In the genomic region with DNA sequence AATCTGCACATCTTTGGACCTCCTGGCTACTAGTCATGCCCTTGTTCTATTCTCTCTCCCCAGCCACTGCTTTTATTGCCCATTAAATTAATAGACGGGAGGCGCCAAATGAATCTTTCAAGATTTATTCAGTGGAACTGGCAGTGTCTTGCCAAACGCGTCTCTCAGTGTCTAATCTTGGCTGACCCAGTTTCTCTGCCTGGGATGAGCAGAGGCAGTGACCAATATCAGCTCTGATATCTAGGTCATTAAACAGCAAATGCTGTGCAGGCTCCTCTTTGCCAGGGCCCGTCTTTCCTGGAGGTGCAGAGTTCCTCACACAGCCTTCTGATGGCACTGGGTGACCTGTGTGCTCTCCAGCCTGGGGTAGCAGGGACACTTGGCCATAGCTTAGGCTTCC, we compare ENCODE assay signal across 17 cellular contexts.
DNase-seq lines count a peak whose midpoint lies in the region; ATAC-seq and TF ChIP-seq lines count a peak whose summit lies in the region.
"Had no signal": no experiment of that assay in that cellular context is flagged by ENCODE, and none has a peak within 500 bp of the region (broad histone marks: within the 10 kb centered on the region; RNA-seq: fewer than 3 reads in every experiment).

No MANE protein-coding gene starts in this region.

- no peaks in the 10 kb centered on the region for H3K27me3 ChIP-seq in left lung
- H3K27me3 ChIP-seq: BE2C had no signal

- no peaks in the 10 kb centered on the region for H3K9me3 ChIP-seq in left lung
- H3K9me3 ChIP-seq: A549, BE2C had no signal

- DNase-seq in SK-N-DZ (ENCODE audit: low spot score) (peak; percentile 43), cerebellum (ENCODE audit: low spot score) (peak; percentile 64), DMS79 treated with DMSO at 0.1 percent for 48 hours (lab: John Stamatoyannopoulos, UW) (no peak), ecto neural progenitor cell (ENCODE audit: low spot score) (no peak), left lung (no peak)
- no peak for DNase-seq in natural killer cell treated with Interleukin-12 subunit alpha and Interleukin-12 subunit beta and Interleukin-15 and Interleukin-18, amount 100 ng/mL, for 72 hours (ENCODE audit: low spot score)
- no peak for DNase-seq in stimulated activated effector memory CD8-positive, alpha-beta T cell treated with anti-CD3 and anti-CD28 coated beads, Interleukin-12 subunit alpha, Interleukin-12 subunit beta, amount 100 ng/mL, for 72 hours (ENCODE audit: low spot score in 2 of 2)
- DNase-seq: BE2C; CD4-positive, alpha-beta memory T cell; DMS153; GM23248; H7 had no signal

- no peak overlapping the region for H3K27ac ChIP-seq in left lung
- H3K27ac ChIP-seq: A549, C4-2B, GM23248, HL-60 had no signal

- no peak overlapping the region for H3K4me3 Mint-ChIP-seq in natural killer cell treated with Interleukin-12 subunit alpha and Interleukin-12 subunit beta and Interleukin-15 and Interleukin-18, amount 100 ng/mL, for 72 hours
- H3K4me3 Mint-ChIP-seq in stimulated activated effector memory CD8-positive, alpha-beta T cell treated with anti-CD3 and anti-CD28 coated beads, Interleukin-12 subunit alpha, Interleukin-12 subunit beta, amount 100 ng/mL, for 72 hours: no peak overlapping the region

- H3K36me3 Mint-ChIP-seq in natural killer cell treated with Interleukin-12 subunit alpha and Interleukin-12 subunit beta and Interleukin-15 and Interleukin-18, amount 100 ng/mL, for 72 hours: peaks cover 67% of the 10 kb centered on the region
- H3K36me3 Mint-ChIP-seq in stimulated activated effector memory CD8-positive, alpha-beta T cell treated with anti-CD3 and anti-CD28 coated beads, Interleukin-12 subunit alpha, Interleukin-12 subunit beta, amount 100 ng/mL, for 72 hours: peaks cover 91% of the 10 kb centered on the region

- no peak overlapping the region for H3K4me3 ChIP-seq in left lung
- H3K4me3 ChIP-seq: A549, GM12878, GM23248 had no signal

- H3K9me3 Mint-ChIP-seq in natural killer cell treated with Interleukin-12 subunit alpha and Interleukin-12 subunit beta and Interleukin-15 and Interleukin-18, amount 100 ng/mL, for 72 hours: no peaks in the 10 kb centered on the region
- no peaks in the 10 kb centered on the region for H3K9me3 Mint-ChIP-seq in stimulated activated effector memory CD8-positive, alpha-beta T cell treated with anti-CD3 and anti-CD28 coated beads, Interleukin-12 subunit alpha, Interleukin-12 subunit beta, amount 100 ng/mL, for 72 hours

- no peaks in the 10 kb centered on the region for H3K36me3 ChIP-seq in left lung
- H3K36me3 ChIP-seq: BE2C had no signal

- H3K4me1 Mint-ChIP-seq in natural killer cell treated with Interleukin-12 subunit alpha and Interleukin-12 subunit beta and Interleukin-15 and Interleukin-18, amount 100 ng/mL, for 72 hours (ENCODE audit: low read depth in 2 of 2): peaks cover 80 to 87% of the 10 kb centered on the region in 2 donors
- H3K4me1 Mint-ChIP-seq in stimulated activated effector memory CD8-positive, alpha-beta T cell treated with anti-CD3 and anti-CD28 coated beads, Interleukin-12 subunit alpha, Interleukin-12 subunit beta, amount 100 ng/mL, for 72 hours: peaks cover 51% of the 10 kb centered on the region

- peak overlapping the region; percentile 73 to 80 for H3K27ac Mint-ChIP-seq in natural killer cell treated with Interleukin-12 subunit alpha and Interleukin-12 subunit beta and Interleukin-15 and Interleukin-18, amount 100 ng/mL, for 72 hours
- H3K27ac Mint-ChIP-seq in stimulated activated effector memory CD8-positive, alpha-beta T cell treated with anti-CD3 and anti-CD28 coated beads, Interleukin-12 subunit alpha, Interleukin-12 subunit beta, amount 100 ng/mL, for 72 hours: peak overlapping the region; percentile 72

- TF ChIP-seq CTCF in left lung (IDR thresholded peaks at IDR 0.05): no peak

- H3K27me3 Mint-ChIP-seq in natural killer cell treated with Interleukin-12 subunit alpha and Interleukin-12 subunit beta and Interleukin-15 and Interleukin-18, amount 100 ng/mL, for 72 hours: no peaks in the 10 kb centered on the region
- H3K27me3 Mint-ChIP-seq: CD4-positive, alpha-beta memory T cell had no signal

- intact Hi-C loops in left lung (cut with DNase I): no loop called here

- no peak for ATAC-seq in natural killer cell treated with Interleukin-12 subunit alpha and Interleukin-12 subunit beta and Interleukin-15 and Interleukin-18, amount 100 ng/mL, for 72 hours
- no peak for ATAC-seq in stimulated activated effector memory CD8-positive, alpha-beta T cell treated with anti-CD3 and anti-CD28 coated beads, Interleukin-12 subunit alpha, Interleukin-12 subunit beta, amount 100 ng/mL, for 72 hours
- ATAC-seq in esophagus mucosa (no peak), left lung (no peak)
- ATAC-seq: A549, GM12878 had no signal

- H3K4me1 ChIP-seq in left lung: peaks cover 7 to 13% of the 10 kb centered on the region in 2 donors
- H3K4me1 ChIP-seq: BE2C had no signal

Comparison
In these comparisons a context has a peak if more than half of its experiments do, and no peak if none do; other contexts are left out.
1. DNase-seq: peak in SK-N-DZ (single experiment) and cerebellum (single experiment); none in natural killer cell treated with Interleukin-12 subunit alpha and Interleukin-12 subunit beta and Interleukin-15 and Interleukin-18, amount 100 ng/mL, for 72 hours (single experiment), stimulated activated effector memory CD8-positive, alpha-beta T cell treated with anti-CD3 and anti-CD28 coated beads, Interleukin-12 subunit alpha, Interleukin-12 subunit beta, amount 100 ng/mL, for 72 hours (0 of 2), DMS79 treated with DMSO at 0.1 percent for 48 hours (single experiment), ecto neural progenitor cell (single experiment) and left lung (0 of 2).